In genomic region chr9:105065119-105066088, GRCh38 we compare ENCODE assay signal across 9 cellular contexts.
DNase-seq lines count a peak whose midpoint lies in the region; ATAC-seq and TF ChIP-seq lines count a peak whose summit lies in the region.
"Had no signal": no experiment of that assay in that cellular context is flagged by ENCODE, and none has a peak within 500 bp of the region (broad histone marks: within the 10 kb centered on the region; RNA-seq: fewer than 3 reads in every experiment).

No MANE protein-coding gene starts in this region.

- no peaks in the 10 kb centered on the region for H3K36me3 ChIP-seq in WERI-Rb-1
- no peaks in the 10 kb centered on the region for H3K36me3 ChIP-seq in left lung
- H3K36me3 ChIP-seq in suprapubic skin, result no peaks in the 10 kb centered on the region
- H3K36me3 ChIP-seq in MG63, result no peaks in the 10 kb centered on the region
- no peaks in the 10 kb centered on the region for H3K36me3 ChIP-seq in ovary

- WGBS in suprapubic skin, result 84% methylated on average over 17 of the region's 17 CpGs
- WGBS in ovary, 3 donors, result 88 to 89% (median 89%) methylated on average over 17 of the region's 17 CpGs

- intact Hi-C loops in left lung (cut with DNase I), result no loop called here
- intact Hi-C loops in sciatic nerve (cut with DNase I), result no loop called here
- intact Hi-C loops in ovary (cut with DNase I), result loop anchor here in 2 of 4 donors (5.0 to 10.0 kb wide), 3 partner anchors 79 to 141 kb away; partner anchors contain the start of gene ABCA1 (in 2 of the 2)

- H3K9me3 ChIP-seq in WERI-Rb-1 (ENCODE audit: severe bottlenecking) (peaks cover 4% of the 10 kb centered on the region), left lung (peaks cover 0 to 4% of the 10 kb centered on the region in 2 donors), suprapubic skin (no peaks in the 10 kb centered on the region), MG63 (peaks cover 10% of the 10 kb centered on the region), ovary (no peaks in the 10 kb centered on the region)

- H3K4me3 ChIP-seq in WERI-Rb-1 (ENCODE audit: low read depth, low read length) (no peak overlapping the region), left lung (peak overlapping the region in 1 of 2 donors; percentile 26), suprapubic skin (peak overlapping the region; percentile 31), MG63 (no peak overlapping the region), ovary (no peak overlapping the region)

- H3K27me3 ChIP-seq in WERI-Rb-1 (ENCODE audit: insufficient read depth, low read depth, severe bottlenecking) (no peaks in the 10 kb centered on the region), left lung (no peaks in the 10 kb centered on the region), suprapubic skin (no peaks in the 10 kb centered on the region), MG63 (no peaks in the 10 kb centered on the region), ovary (no peaks in the 10 kb centered on the region)

- H3K4me1 ChIP-seq in left lung (peaks cover 25 to 55% of the 10 kb centered on the region in 2 donors), suprapubic skin (peaks cover 35% of the 10 kb centered on the region), ovary (ENCODE audit: insufficient read depth) (peaks cover 14% of the 10 kb centered on the region)

- DNase-seq in NCI-H1092 (lab: John Stamatoyannopoulos, UW), result peak; percentile 37
- DNase-seq in WERI-Rb-1, result peak; percentile 45
- no peak for DNase-seq in left lung
- no peak for DNase-seq in suprapubic skin (ENCODE audit: low spot score in 2 of 2)
- no peak for DNase-seq in MG63
- no peak for DNase-seq in sciatic nerve (ENCODE audit: low spot score)
- no peak for DNase-seq in ovary
- DNase-seq: effector CD4-positive, alpha-beta T cell; T-helper 1 cell had no signal

- TF ChIP-seq CTCF in WERI-Rb-1 (IDR thresholded peaks at IDR 0.05; ENCODE audit: low read depth, low read length) (no peak), left lung (IDR thresholded peaks at IDR 0.05) (no peak), suprapubic skin (IDR thresholded peaks at IDR 0.05) (no peak), ovary (IDR thresholded peaks at IDR 0.05) (no peak)

- peak; percentile 47 for ATAC-seq in left lung
- ATAC-seq in sciatic nerve, result no peak

- TF ChIP-seq EP300 in suprapubic skin (IDR thresholded peaks at IDR 0.05) (no peak), ovary (IDR thresholded peaks at IDR 0.05) (no peak)

- TF ChIP-seq POLR2A in suprapubic skin (IDR thresholded peaks at IDR 0.05) (no peak), ovary (IDR thresholded peaks at IDR 0.05) (no peak)

- peak overlapping the region; percentile 78 for H3K27ac ChIP-seq in WERI-Rb-1
- peak overlapping the region; percentile 85 to 91 for H3K27ac ChIP-seq in left lung
- H3K27ac ChIP-seq in suprapubic skin, result peak overlapping the region; percentile 93
- H3K27ac ChIP-seq in ovary, result no peak overlapping the region

Comparison
In these comparisons a context has a peak if more than half of its experiments do, and no peak if none do; other contexts are left out.
1. DNase-seq: peak in NCI-H1092 (single experiment) and WERI-Rb-1 (single experiment); none in left lung (0 of 2), suprapubic skin (0 of 2), MG63 (single experiment), sciatic nerve (single experiment) and ovary (0 of 5).
2. H3K27ac ChIP-seq: peak in WERI-Rb-1 (single experiment), left lung (2 of 2) and suprapubic skin (single experiment); none in ovary (0 of 2).